In genomic region chr7:30974605-30975256, GRCh38 we compare ENCODE assay signal across 1 cellular context.
TF ChIP-seq lines count a peak whose summit lies in the region.

No MANE protein-coding gene starts in this region.

TF ChIP-seq in SK-N-SH treated with all-trans-retinoic acid at 6 μM for 48 hours, 23 proteins besides CTCF, POLR2A, EP300 and RAD21 (continued from another document):
- TF ChIP-seq CREB5 (CRISPR knock-in tag; IDR thresholded peaks at IDR 0.05; ENCODE audit: low read depth) (no peak), TOX (CRISPR knock-in tag; IDR thresholded peaks at IDR 0.05; ENCODE audit: borderline replicate concordance) (no peak), RARB (CRISPR knock-in tag; IDR thresholded peaks at IDR 0.05) (no peak), POU6F1 (CRISPR knock-in tag; IDR thresholded peaks at IDR 0.05; ENCODE audit: borderline replicate concordance, low read depth) (no peak), CSDC2 (CRISPR knock-in tag; IDR thresholded peaks at IDR 0.05) (no peak), ISL1 (CRISPR knock-in tag; IDR thresholded peaks at IDR 0.05) (no peak)
